Comparison of ENCODE assay signal across 27 cellular contexts in genomic region chr7:129805086-129805719, GRCh38.
DNase-seq lines count a peak whose midpoint lies in the region; ATAC-seq, FAIRE-seq and TF ChIP-seq lines count a peak whose summit lies in the region.
"Had no signal": no experiment of that assay in that cellular context is flagged by ENCODE, and none has a peak within 500 bp of the region (broad histone marks: within the 10 kb centered on the region; RNA-seq: fewer than 3 reads in every experiment).

No MANE protein-coding gene starts in this region.

- DNase-seq in kidney (peak; percentile 34), 8988T (no peak)
- no peak for DNase-seq in activated CD4-positive, alpha-beta T cell treated with anti-CD3 and anti-CD28 coated beads, Interleukin-2, amount 50 U/mL, for 48 hours
- DNase-seq in stimulated activated naive CD4-positive, alpha-beta T cell (lab: John Stamatoyannopoulos, UW): no peak
- DNase-seq: activated B cell treated with CpG ODN at 0.5 μM for 24 hours; activated CD8-positive, alpha-beta T cell treated with anti-CD3 and anti-CD28 coated beads for 36 hours; activated naive CD4-positive, alpha-beta T cell treated with anti-CD3 and anti-CD28 coated beads for 36 hours; activated T-cell treated with anti-CD3 and anti-CD28 coated beads, Interleukin-2, amount 50 U/mL, for 48 hours; central memory CD4-positive, alpha-beta T cell; COR-L47; foreskin fibroblast; HFFc6; hypothalamus; islet precursor cell; mesenchymal stem cell; MG63; naive thymus-derived CD8-positive, alpha-beta T cell; NCI-H146; NCI-H748 treated with DMSO at 0.1 percent for 48 hours; PC-9; stimulated activated CD4-positive, alpha-beta T cell treated with anti-CD3 and anti-CD28 coated beads, Interleukin-1b, Interleukin-23, amount 100 ng/mL, for 48 hours; stimulated activated naive B cell treated with anti-CD40 and anti-IgM and Interleukin-4, amounts not matched to agents 10 μg/mL and 1 μg/mL and 100 μg/mL, for 72 hours had no signal

- CTCF ChIA-PET in HEK293 (lab: Yijun Ruan, JAX): interaction anchor here (0.6 to 1.6 kb wide), 4 partner anchors 73 to 438 kb away, joined by 3 to 4 read pairs (median 3); no protein-coding TSS in a partner anchor

- no peak overlapping the region for H3K9ac ChIP-seq in kidney (ENCODE audit: low read length in 2 of 2)

- H3K36me3 ChIP-seq in HEK293 (ENCODE audit: control insufficient read depth in 2 of 2, insufficient read depth in 1 of 2, low read length in 2 of 2) (no peaks in the 10 kb centered on the region), kidney (ENCODE audit: control insufficient read depth in 1 of 2, insufficient read depth in 2 of 2, low read length in 2 of 2) (no peaks in the 10 kb centered on the region)
- H3K36me3 ChIP-seq: MG63, tibial nerve had no signal

- intact Hi-C loops in kidney (cut with DNase I): no loop called here

- H3K4me1 ChIP-seq in HEK293 (ENCODE audit: control insufficient read depth, insufficient read depth, low read length) (no peaks in the 10 kb centered on the region), kidney (ENCODE audit: control insufficient read depth in 1 of 2, insufficient read depth in 1 of 2, low read depth in 1 of 2, low read length in 2 of 2) (no peaks in the 10 kb centered on the region)
- H3K4me1 ChIP-seq: tibial nerve had no signal

- FAIRE-seq in kidney (lab: Jason Lieb, UNC): no peak

- POLR2A ChIA-PET in HEK293 (lab: Yijun Ruan, JAX): interaction anchor here (1.0 kb wide), 1 partner anchor 20 kb away, joined by 4 read pairs; no protein-coding TSS in a partner anchor

- H3K27ac ChIP-seq in HEK293 (ENCODE audit: extremely low read depth, low read depth, low read length) (no peak overlapping the region), VCaP (peak overlapping the region; percentile 60), kidney (ENCODE audit: low read depth in 2 of 2, low read length in 2 of 2) (no peak overlapping the region)
- H3K27ac ChIP-seq: HL-60, PC-9, tibial nerve had no signal

- H3K9me3 ChIP-seq in HEK293 (ENCODE audit: control insufficient read depth, insufficient read depth, low read depth, low read length) (no peaks in the 10 kb centered on the region), kidney (ENCODE audit: control insufficient read depth in 1 of 2, low read length in 2 of 2) (no peaks in the 10 kb centered on the region)
- H3K9me3 ChIP-seq: MG63, tibial nerve had no signal

- no peak for ATAC-seq in HG02884 (IDR thresholded peaks at IDR 0.05; ENCODE audit: unreplicated experiment)
- ATAC-seq: activated CD8-positive, alpha-beta T cell treated with anti-CD3 and anti-CD28 coated beads for 36 hours; naive thymus-derived CD8-positive, alpha-beta T cell; stimulated activated naive B cell treated with anti-CD40 and anti-IgM and Interleukin-4, amounts not matched to agents 10 μg/mL and 1 μg/mL and 100 μg/mL, for 72 hours had no signal

- H3K4me3 ChIP-seq in HEK293 (ENCODE audit: low read depth, low read length) (no peak overlapping the region), kidney (ENCODE audit: low read length in 2 of 2) (no peak overlapping the region)
- H3K4me3 ChIP-seq: MG63, PC-9, tibial nerve had no signal

- no peak for TF ChIP-seq CTCF in HEK293 (tag by site-specific recombination; IDR thresholded peaks at IDR 0.05)
- TF ChIP-seq CTCF in VCaP (conservative IDR thresholded peaks at IDR 0.05): no peak
- no peak for TF ChIP-seq CTCF in kidney (IDR thresholded peaks at IDR 0.05; ENCODE audit: borderline replicate concordance, extremely low read depth, insufficient read depth)

TF ChIP-seq in HEK293, 187 proteins besides CTCF, POLR2A, EP300 and RAD21 (continues in another document):
- no peak for TF ChIP-seq ZBTB1 (tag by site-specific recombination; IDR thresholded peaks at IDR 0.05)
- TF ChIP-seq ZSCAN23 (tag by site-specific recombination; IDR thresholded peaks at IDR 0.05): no peak
- TF ChIP-seq PRDM10 (tag by site-specific recombination; IDR thresholded peaks at IDR 0.05): peak; percentile 56; the same call in 1 of the 2 replicates
- TF ChIP-seq ZNF501 (tag by site-specific recombination; IDR thresholded peaks at IDR 0.05): no peak
- TF ChIP-seq ZNF514 (tag by site-specific recombination; IDR thresholded peaks at IDR 0.05): no peak
- peak; percentile 31 for TF ChIP-seq ZNF341 (tag by site-specific recombination; IDR thresholded peaks at IDR 0.05; ENCODE audit: low read depth)
- TF ChIP-seq ZNF664 (tag by site-specific recombination; IDR thresholded peaks at IDR 0.05): no peak
- peak; percentile 84 for TF ChIP-seq ZFHX2 (tag by site-specific recombination; conservative IDR thresholded peaks at IDR 0.05)
- no peak for TF ChIP-seq ZNF585B (tag by site-specific recombination; IDR thresholded peaks at IDR 0.05)
- no peak for TF ChIP-seq ZNF600 (tag by site-specific recombination; IDR thresholded peaks at IDR 0.05)
- TF ChIP-seq ZNF202 (tag by site-specific recombination; IDR thresholded peaks at IDR 0.05; ENCODE audit: borderline replicate concordance): no peak
- no peak for TF ChIP-seq ZNF398 (tag by site-specific recombination; IDR thresholded peaks at IDR 0.05)
- TF ChIP-seq ZIC2 (tag by site-specific recombination; IDR thresholded peaks at IDR 0.05): no peak; the same call in 1 of the 2 replicates
- TF ChIP-seq ZFP41 (tag by site-specific recombination; IDR thresholded peaks at IDR 0.05; ENCODE audit: borderline replicate concordance): no peak
- TF ChIP-seq ZSCAN4 (tag by site-specific recombination; IDR thresholded peaks at IDR 0.05): no peak
- no peak for TF ChIP-seq ZNF155 (tag by site-specific recombination; IDR thresholded peaks at IDR 0.05)
- TF ChIP-seq EGR2 (tag by site-specific recombination; IDR thresholded peaks at IDR 0.05; ENCODE audit: low read depth): peak; percentile 82
- TF ChIP-seq KLF1 (tag by site-specific recombination; IDR thresholded peaks at IDR 0.05): peak; percentile 39; the same call in 1 of the 2 replicates
- peak; percentile 20; the same call in 1 of the 2 replicates for TF ChIP-seq SP2 (tag by site-specific recombination; IDR thresholded peaks at IDR 0.05)
- TF ChIP-seq ZNF558 (tag by site-specific recombination; IDR thresholded peaks at IDR 0.05): no peak
- TF ChIP-seq BCL11B (tag by site-specific recombination; IDR thresholded peaks at IDR 0.05; ENCODE audit: low read depth): no peak
